In the genomic region with DNA sequence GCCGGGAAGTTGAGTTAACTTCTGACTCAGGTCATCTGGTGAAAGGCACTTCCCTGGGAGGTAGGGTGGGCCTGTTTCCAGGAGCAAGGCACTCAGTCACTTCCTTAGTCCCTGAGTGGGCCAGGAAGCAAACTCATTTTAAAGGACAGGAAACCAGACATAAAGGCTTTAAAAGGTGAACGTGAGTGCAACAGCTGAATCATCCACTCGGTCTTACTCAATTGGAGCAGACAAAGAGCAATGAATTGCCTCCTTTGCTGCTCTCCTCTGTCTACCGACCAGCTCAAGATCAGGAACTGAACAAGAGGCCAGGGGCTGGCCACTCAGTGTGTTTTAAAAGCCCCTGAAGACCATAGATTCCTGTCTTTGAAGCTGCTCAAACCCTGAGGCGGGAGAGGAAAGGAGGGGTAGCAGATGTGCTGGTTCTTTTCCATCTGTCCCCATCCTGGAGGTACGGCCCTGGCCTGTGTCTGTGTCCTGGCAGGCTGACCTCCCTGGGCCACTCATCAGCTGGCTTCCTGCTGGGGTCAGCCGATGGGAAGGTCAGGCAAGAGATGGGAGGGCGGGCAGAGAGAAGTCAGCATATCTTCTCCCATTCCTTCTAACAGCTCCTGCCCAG, we compare ENCODE assay signal across 8 cellular contexts.
DNase-seq lines count a peak whose midpoint lies in the region; ATAC-seq and TF ChIP-seq lines count a peak whose summit lies in the region.

No MANE protein-coding gene starts in this region.

- H2BK5ac ChIP-seq in IMR-90 (ENCODE audit: low read depth, low read length, poor library complexity, severe bottlenecking) = peak overlapping the region; percentile 14

- 0% methylated on average over 4 of the region's 8 CpGs; no CpG with 5 or more reads in 1 of the 2 experiments for WGBS in IMR-90 (ENCODE audit: extremely low coverage in 2 of 2, insufficient read length in 1 of 2), 2 experiments
- 41 to 51% methylated on average over 8 of the region's 8 CpGs for WGBS in upper lobe of left lung, 2 donors

- H4K91ac ChIP-seq in IMR-90 (ENCODE audit: insufficient read depth, low read depth, low read length) = peak overlapping the region; percentile 81; the same call in 1 of the 2 replicates

- intact Hi-C loops in IMR-90 (cut with micrococcal nuclease) = no loop called here
- intact Hi-C loops in ascending aorta (cut with DNase I) = no loop called here

- no peaks in the 10 kb centered on the region for H4K20me1 ChIP-seq in IMR-90 (ENCODE audit: insufficient read depth, low read length)

- peak overlapping the region; percentile 28; the same call in 1 of the 2 replicates for H3K4me2 ChIP-seq in IMR-90 (ENCODE audit: low read depth, low read length)

- peak overlapping the region; percentile 80; the same call in 1 of the 2 replicates for H2BK120ac ChIP-seq in IMR-90 (ENCODE audit: low read depth, low read length)

- H2AFZ ChIP-seq in IMR-90 (replicated peaks; ENCODE audit: low read length, poor library complexity) = peak overlapping the region; percentile 38

- peak overlapping the region; percentile 42 for H3K18ac ChIP-seq in IMR-90 (ENCODE audit: low read depth, low read length)

- in situ Hi-C loops in IMR-90 (cut with MboI; ENCODE audit: low sequenced_read_pairs) = no loop called here

- H3K9me1 ChIP-seq in IMR-90 (ENCODE audit: insufficient read depth, low read length) = peaks cover 10% of the 10 kb centered on the region; the same call in 1 of the 2 replicates

- peak overlapping the region; percentile 83; the same call in 1 of the 2 replicates for H2BK20ac ChIP-seq in IMR-90 (ENCODE audit: low read depth, low read length)

- dilution Hi-C loops in IMR-90 (cut with HindIII; ENCODE audit: low sequenced_read_pairs, unreplicated experiment) = loop anchor here (25.0 kb wide), 1 partner anchor 199 kb away; no protein-coding TSS in a partner anchor

- H3K79me1 ChIP-seq in IMR-90 (ENCODE audit: low read depth in 1 of 2, low read length in 2 of 2) = no peaks in the 10 kb centered on the region

- H3K36me3 ChIP-seq in IMR-90 (ENCODE audit: control insufficient read depth, insufficient read depth, low read length) = no peaks in the 10 kb centered on the region
- H3K36me3 ChIP-seq in ascending aorta = no peaks in the 10 kb centered on the region
- no peaks in the 10 kb centered on the region for H3K36me3 ChIP-seq in upper lobe of left lung

- peak overlapping the region; percentile 16; the same call in 1 of the 2 replicates for H3K9ac ChIP-seq in IMR-90 (ENCODE audit: low read depth, low read length)

- no peak overlapping the region for H3K23ac ChIP-seq in IMR-90 (ENCODE audit: low read depth, low read length)

- peak overlapping the region; percentile 62 to 79 for H4K8ac ChIP-seq in IMR-90 (ENCODE audit: low read depth in 2 of 2, low read length in 2 of 2)

- peak overlapping the region; percentile 68 for H4K5ac ChIP-seq in IMR-90 (ENCODE audit: low read depth, low read length)

- TF ChIP-seq CTCF in AG10803 (conservative IDR thresholded peaks at IDR 0.05; ENCODE audit: low read length) (no peak), IMR-90 (conservative IDR thresholded peaks at IDR 0.05; ENCODE audit: low read depth, low read length) (no peak), ascending aorta (IDR thresholded peaks at IDR 0.05) (no peak), upper lobe of left lung (IDR thresholded peaks at IDR 0.05) (no peak)

- H3K4me1 ChIP-seq in IMR-90 (ENCODE audit: control insufficient read depth, insufficient read depth, low read length) (peaks cover 7% of the 10 kb centered on the region), ascending aorta (peaks cover 0 to 5% of the 10 kb centered on the region in 2 donors), upper lobe of left lung (peaks cover 7 to 22% (median 20%) of the 10 kb centered on the region in 4 donors)

- H3K27ac ChIP-seq in IMR-90 (ENCODE audit: insufficient read depth, low read length) (peak overlapping the region; percentile 55; the same call in 1 of the 2 replicates), ascending aorta (peak overlapping the region; percentile 68 to 70), upper lobe of left lung (peak overlapping the region; percentile 40 to 85 (median 74))

- H3K14ac ChIP-seq in IMR-90 (replicated peaks; ENCODE audit: low read depth, low read length) = peak overlapping the region; percentile 66

- DNase-seq in AG10803 (ENCODE audit: low read depth) = peak; percentile 93
- DNase-seq in IMR-90 = peak; percentile 93
- peak in 1 of 2 donors; percentile 16 for DNase-seq in ascending aorta (ENCODE audit: low spot score in 2 of 2)
- DNase-seq in kidney glomerular epithelial cell (lab: John Stamatoyannopoulos, UW) = peak; percentile 87
- peak; percentile 27 to 77 for DNase-seq in upper lobe of left lung
- DNase-seq in activated CD8-positive, alpha-beta memory T cell treated with anti-CD3 and anti-CD28 coated beads, Interleukin-2, amount 50 U/mL, for 48 hours = no peak
- DNase-seq in NCI-H524 treated with DMSO at 0.1 percent for 48 hours (lab: John Stamatoyannopoulos, UW) = no peak

- TF ChIP-seq POLR2A in IMR-90 (IDR thresholded peaks at IDR 0.05; ENCODE audit: low read depth, low read length) (no peak), upper lobe of left lung (IDR thresholded peaks at IDR 0.05) (peak in 1 of 4 donors; percentile 14)

- peak overlapping the region; percentile 90 for H2AK5ac ChIP-seq in IMR-90 (ENCODE audit: low read depth, low read length)

- no peak overlapping the region for H3K56ac ChIP-seq in IMR-90 (ENCODE audit: extremely low read depth, insufficient read depth, low read length)

- H3K4me3 ChIP-seq in AG10803 (ENCODE audit: low read length) (no peak overlapping the region), IMR-90 (ENCODE audit: insufficient read depth, low read depth, low read length) (no peak overlapping the region), ascending aorta (no peak overlapping the region), upper lobe of left lung (no peak overlapping the region)

- POLR2A ChIA-PET in IMR-90 (lab: Charles Lee; ENCODE audit: unreplicated experiment) = no interaction called here

- peak overlapping the region; percentile 2 for H2BK15ac ChIP-seq in IMR-90 (ENCODE audit: low read depth, low read length)

- ATAC-seq in IMR-90 (ENCODE audit: low read depth) = peak; percentile 79
- ATAC-seq in upper lobe of left lung (ENCODE audit: low FRiP score in 2 of 2) = peak; percentile 46 to 59
- ATAC-seq in HG03439 (IDR thresholded peaks at IDR 0.05; ENCODE audit: unreplicated experiment) = no peak

- H2AK9ac ChIP-seq in IMR-90 (replicated peaks; ENCODE audit: low read depth, low read length, poor library complexity) = peak overlapping the region; percentile 34

- BruUV-seq in IMR-90 (replicated peaks; lab: Mats Ljungman, UMichigan) = no TSS peak

- TF ChIP-seq RAD21 in IMR-90 (IDR thresholded peaks at IDR 0.05; ENCODE audit: low read length) = 0 out of 2 replicates have a peak, but pooled peaks have one; percentile 2

- H3K27me3 ChIP-seq in IMR-90 (ENCODE audit: control insufficient read depth, insufficient read depth, low read length) (no peaks in the 10 kb centered on the region), ascending aorta (no peaks in the 10 kb centered on the region), upper lobe of left lung (no peaks in the 10 kb centered on the region)

- peak overlapping the region; percentile 71 for H3K4ac ChIP-seq in IMR-90 (ENCODE audit: low read depth, low read length)

- CTCF ChIA-PET in IMR-90 (lab: Yijun Ruan, JAX) = no interaction called here

- peak in 1 of 4 donors; percentile 74 for TF ChIP-seq EP300 in upper lobe of left lung (IDR thresholded peaks at IDR 0.05)

- H3K9me3 ChIP-seq in IMR-90 (ENCODE audit: control insufficient read depth, insufficient read depth, low read length) (no peaks in the 10 kb centered on the region), ascending aorta (no peaks in the 10 kb centered on the region), upper lobe of left lung (no peaks in the 10 kb centered on the region)

TF ChIP-seq in IMR-90, 13 proteins besides CTCF, POLR2A, EP300 and RAD21:
- TF ChIP-seq, protein P1, sequence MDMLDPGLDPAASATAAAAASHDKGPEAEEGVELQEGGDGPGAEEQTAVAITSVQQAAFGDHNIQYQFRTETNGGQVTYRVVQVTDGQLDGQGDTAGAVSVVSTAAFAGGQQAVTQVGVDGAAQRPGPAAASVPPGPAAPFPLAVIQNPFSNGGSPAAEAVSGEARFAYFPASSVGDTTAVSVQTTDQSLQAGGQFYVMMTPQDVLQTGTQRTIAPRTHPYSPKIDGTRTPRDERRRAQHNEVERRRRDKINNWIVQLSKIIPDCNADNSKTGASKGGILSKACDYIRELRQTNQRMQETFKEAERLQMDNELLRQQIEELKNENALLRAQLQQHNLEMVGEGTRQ (IDR thresholded peaks at IDR 0.05; ENCODE audit: low read depth, low read length) = no peak
- TF ChIP-seq BHLHE40 (IDR thresholded peaks at IDR 0.05; ENCODE audit: low read depth, low read length) (peak; percentile 84), RFX5 (IDR thresholded peaks at IDR 0.05; ENCODE audit: low read depth, low read length) (0 out of 2 replicates have a peak, but pooled peaks have one; percentile 39), CHD1 (IDR thresholded peaks at IDR 0.05; ENCODE audit: low read depth, low read length) (no peak), MXI1 (IDR thresholded peaks at IDR 0.05; ENCODE audit: borderline replicate concordance, low read depth, low read length) (no peak), NFE2L2 (IDR thresholded peaks at IDR 0.05; ENCODE audit: low read depth, low read length) (no peak), MAFK (IDR thresholded peaks at IDR 0.05; ENCODE audit: low read depth, low read length) (no peak), MAZ (IDR thresholded peaks at IDR 0.05; ENCODE audit: borderline replicate concordance, low read depth, low read length) (peak; percentile 51), FOS (IDR thresholded peaks at IDR 0.05; ENCODE audit: low read depth, low read length) (no peak; the same call in 1 of the 2 replicates), CEBPB (IDR thresholded peaks at IDR 0.05; ENCODE audit: low read depth, low read length) (peak; percentile 88), SMC3 (IDR thresholded peaks at IDR 0.05; ENCODE audit: low read depth, low read length) (no peak), RCOR1 (IDR thresholded peaks at IDR 0.05; ENCODE audit: insufficient replicate concordance, low read length) (no peak)
- TF ChIP-seq, protein P2, sequence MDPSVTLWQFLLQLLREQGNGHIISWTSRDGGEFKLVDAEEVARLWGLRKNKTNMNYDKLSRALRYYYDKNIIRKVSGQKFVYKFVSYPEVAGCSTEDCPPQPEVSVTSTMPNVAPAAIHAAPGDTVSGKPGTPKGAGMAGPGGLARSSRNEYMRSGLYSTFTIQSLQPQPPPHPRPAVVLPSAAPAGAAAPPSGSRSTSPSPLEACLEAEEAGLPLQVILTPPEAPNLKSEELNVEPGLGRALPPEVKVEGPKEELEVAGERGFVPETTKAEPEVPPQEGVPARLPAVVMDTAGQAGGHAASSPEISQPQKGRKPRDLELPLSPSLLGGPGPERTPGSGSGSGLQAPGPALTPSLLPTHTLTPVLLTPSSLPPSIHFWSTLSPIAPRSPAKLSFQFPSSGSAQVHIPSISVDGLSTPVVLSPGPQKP (IDR thresholded peaks at IDR 0.05; ENCODE audit: borderline replicate concordance, low read depth, low read length) = no peak
TF ChIP-seq in IMR-90: peak in this region for 4.

Comparison
In these comparisons a context has a peak if more than half of its experiments do, and no peak if none do; other contexts are left out.
1. DNase-seq: peak in AG10803 (single experiment), IMR-90 (single experiment), kidney glomerular epithelial cell (single experiment) and upper lobe of left lung (2 of 2); none in activated CD8-positive, alpha-beta memory T cell treated with anti-CD3 and anti-CD28 coated beads, Interleukin-2, amount 50 U/mL, for 48 hours (single experiment) and NCI-H524 treated with DMSO at 0.1 percent for 48 hours (single experiment).
2. Peak in every context shown above with its lines, with median percentiles within 50 percentile points of each other: H3K27ac ChIP-seq.